13 cellular contexts compared by ENCODE assay signal in the genomic region with DNA sequence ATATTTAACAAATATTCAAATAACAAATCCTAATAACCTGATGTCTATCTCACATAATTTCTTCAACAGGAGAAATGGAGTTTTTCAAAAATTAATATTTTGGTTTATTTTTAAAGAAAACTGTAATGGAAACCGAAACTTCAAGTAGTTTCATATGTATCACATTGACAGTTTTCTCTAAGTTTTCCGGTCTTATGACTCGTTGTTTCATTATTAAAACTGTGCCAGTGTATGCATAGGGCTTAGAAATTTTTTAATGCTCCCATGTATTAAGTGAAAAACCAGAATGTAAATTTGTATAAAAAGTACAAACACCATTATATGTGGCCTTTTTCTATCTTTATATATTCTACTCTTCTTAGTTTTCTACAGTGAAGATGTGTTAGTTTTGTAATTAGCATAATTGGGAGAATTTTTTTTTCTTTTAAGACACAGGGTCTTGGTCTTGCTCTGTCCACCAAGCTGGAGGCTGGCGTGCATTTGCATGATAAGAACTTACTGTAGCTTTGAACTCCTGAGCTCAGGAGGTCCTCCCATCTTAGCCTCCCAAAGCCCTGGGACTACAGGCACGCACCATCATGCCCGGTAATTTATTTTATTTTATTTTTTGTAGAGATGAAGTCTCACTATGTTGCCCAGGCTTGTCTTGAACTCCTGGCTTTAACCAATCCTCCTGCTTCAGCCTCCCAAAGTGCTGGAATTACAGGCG. TPM values are rescaled to one million over a fixed set of nuclear protein-coding genes. Genes with fewer than 3 reads are reported as not detected.
DNase-seq lines count a peak whose midpoint lies in the region; ATAC-seq and TF ChIP-seq lines count a peak whose summit lies in the region.
"Had no signal": no experiment of that assay in that cellular context is flagged by ENCODE, and none has a peak within 500 bp of the region (broad histone marks: within the 10 kb centered on the region; RNA-seq: fewer than 3 reads in every experiment).

No MANE protein-coding gene starts in this region.

- H3K27ac ChIP-seq in GM23248 = no peak overlapping the region
- H3K27ac ChIP-seq: dorsolateral prefrontal cortex, transverse colon had no signal

- H3K4me2 ChIP-seq in GM23248 (ENCODE audit: unreplicated experiment) = no peak overlapping the region

- H3K4me1 ChIP-seq in Caco-2 (no peaks in the 10 kb centered on the region), GM23248 (ENCODE audit: insufficient read depth) (no peaks in the 10 kb centered on the region)
- H3K4me1 ChIP-seq: transverse colon had no signal

- no peak overlapping the region for H3K4me3 Mint-ChIP-seq in natural killer cell
- no peak overlapping the region for H3K4me3 Mint-ChIP-seq in Caco-2 (ENCODE audit: unreplicated experiment)

- H3K9me2 ChIP-seq in GM23248 (ENCODE audit: insufficient read depth) = no peaks in the 10 kb centered on the region

- H3K79me2 ChIP-seq in GM23248 (ENCODE audit: insufficient read depth) = no peaks in the 10 kb centered on the region

- in situ Hi-C loops in GM23248 (cut with MboI) = no loop called here

- no TSS peak for BruUV-seq in Caco-2 (replicated peaks; lab: Mats Ljungman, UMichigan)

- H3K36me3 ChIP-seq in Caco-2 (ENCODE audit: control insufficient read depth, insufficient read depth, low read length) = no peaks in the 10 kb centered on the region
- no peaks in the 10 kb centered on the region for H3K36me3 ChIP-seq in GM23248 (ENCODE audit: low read depth)
- H3K36me3 ChIP-seq: transverse colon had no signal

- H3K9ac ChIP-seq in GM23248 = no peak overlapping the region

- H3K9me3 ChIP-seq in Caco-2 = no peaks in the 10 kb centered on the region
- no peaks in the 10 kb centered on the region for H3K9me3 ChIP-seq in GM23248 (ENCODE audit: low read depth)
- H3K9me3 ChIP-seq: transverse colon had no signal

- no peaks in the 10 kb centered on the region for H4K20me1 ChIP-seq in GM23248 (ENCODE audit: insufficient read depth)

- WGBS in GM23248 (ENCODE audit: low coverage in 1 of 2, low lambda C conversion rate in 2 of 2, missing lambda C conversion rate in 2 of 2), 2 experiments = 27 to 30% methylated on average over 7 of the region's 7 CpGs

- CTCF ChIA-PET in Caco-2 (lab: Charles Lee) = no interaction called here

- H3K9me3 Mint-ChIP-seq in natural killer cell (peaks cover 2% of the 10 kb centered on the region in 2 donors), Caco-2 (ENCODE audit: unreplicated experiment) (peaks cover 7% of the 10 kb centered on the region)

- no peak for TF ChIP-seq CTCF in natural killer cell (IDR thresholded peaks at IDR 0.05)
- TF ChIP-seq CTCF in Caco-2 (IDR thresholded peaks at IDR 0.05; ENCODE audit: insufficient read depth in 1 of 2, low read depth in 1 of 2, low read length in 1 of 2, severe bottlenecking in 1 of 2, unreplicated experiment in 1 of 2) = no peak

- no peaks in the 10 kb centered on the region for H3F3A ChIP-seq in GM23248 (ENCODE audit: insufficient read depth)

- no peaks in the 10 kb centered on the region for H3K36me3 Mint-ChIP-seq in natural killer cell
- H3K36me3 Mint-ChIP-seq in Caco-2 (ENCODE audit: insufficient read depth, unreplicated experiment) = no peaks in the 10 kb centered on the region

- no peak for DNase-seq in activated CD4-positive, CD25-positive, alpha-beta regulatory T cell treated with anti-CD3 and anti-CD28 coated beads, Interleukin-2, amount 50 U/mL, for 72 hours
- DNase-seq in natural killer cell (no peak), Caco-2 (no peak), GM23248 (no peak)
- no peak for DNase-seq in activated CD8-positive, alpha-beta memory T cell treated with anti-CD3 and anti-CD28 coated beads, Interleukin-2, amount 50 U/mL, for 4 hours
- DNase-seq: ACHN, dorsolateral prefrontal cortex, NCI-H510A, transverse colon had no signal

- H3K4me3 ChIP-seq in Caco-2 (ENCODE audit: low read depth, low read length) (no peak overlapping the region), GM23248 (no peak overlapping the region)
- H3K4me3 ChIP-seq: dorsolateral prefrontal cortex, transverse colon had no signal

- H3K27me3 ChIP-seq in Caco-2 (replicated peaks; ENCODE audit: control insufficient read depth, insufficient read depth, low read length) (no peaks in the 10 kb centered on the region), GM23248 (replicated peaks; ENCODE audit: insufficient read depth) (no peaks in the 10 kb centered on the region)
- H3K27me3 ChIP-seq: dorsolateral prefrontal cortex, transverse colon had no signal

- H3K27ac Mint-ChIP-seq in natural killer cell = no peak overlapping the region
- H3K27ac Mint-ChIP-seq in Caco-2 (ENCODE audit: unreplicated experiment) = no peak overlapping the region

- POLR2A ChIA-PET in Caco-2 (lab: Charles Lee) = no interaction called here

- peak; percentile 81 to 84 for ATAC-seq in activated CD4-positive, CD25-positive, alpha-beta regulatory T cell treated with anti-CD3 and anti-CD28 coated beads, Interleukin-2, amount 50 U/mL, for 24 hours
- peak; percentile 87 for ATAC-seq in GM21717 (IDR thresholded peaks at IDR 0.05; ENCODE audit: unreplicated experiment)
- ATAC-seq in HG03469 (IDR thresholded peaks at IDR 0.05; ENCODE audit: unreplicated experiment) = peak; percentile 82
- peak in 2 of 3 donors; percentile 55 to 74 for ATAC-seq in natural killer cell

- intact Hi-C loops in natural killer cell (cut with micrococcal nuclease) = loop anchor here (5.0 kb wide), 1 partner anchor 43 kb away; the partner anchor contains the start of gene SAMSN1
- intact Hi-C loops in Caco-2 (cut with micrococcal nuclease; ENCODE audit: unreplicated experiment) = loop anchor here (10.0 kb wide), 1 partner anchor 155 kb away; no protein-coding TSS in a partner anchor

- no peak overlapping the region for H2AFZ ChIP-seq in GM23248

- H3K4me1 Mint-ChIP-seq in natural killer cell (peaks cover 15 to 16% of the 10 kb centered on the region in 2 donors), Caco-2 (ENCODE audit: low read depth, unreplicated experiment) (no peaks in the 10 kb centered on the region)

- H3K27me3 Mint-ChIP-seq in natural killer cell (ENCODE audit: low read depth in 2 of 2) = no peaks in the 10 kb centered on the region
- no peaks in the 10 kb centered on the region for H3K27me3 Mint-ChIP-seq in Caco-2 (ENCODE audit: insufficient read depth, unreplicated experiment)

RNA-seq across cellular contexts. Expression of gene SAMSN1, which starts 43.9 kb away (rescaled TPM):
- total RNA-seq in natural killer cell (100 to 1,000 TPM in 1 of 3 donors, 10 to 100 TPM in 2; 17.7 to 101 (median 18.2) TPM), Caco-2 (2022) (not detected in 2 replicates)
- total RNA-seq in GM23248 (2014; rRNA removed; shearing (Covaris generic)) = not detected in 2 replicates
- not detected in 2 replicates for polyA plus RNA-seq in GM23248 (2016; fragmentation: Nextera tagmentation; extraction: Ambion mirVana)
- polyA plus RNA-seq: keratinocyte had no signal

Comparison
In these comparisons a context has a peak if more than half of its experiments do, and no peak if none do; other contexts are left out.
1. RNA of gene SAMSN1, which starts 43.9 kb away (total RNA-seq): 17.7 to 101 TPM in natural killer cell; not detected in Caco-2 and not detected in GM23248; every median in the first group is over 10 times any median in the second.
2. Peak in every context shown above with its lines, with median percentiles within 50 percentile points of each other: ATAC-seq.